Comparison of ENCODE assay signal across 1 cellular context in the genomic region with DNA sequence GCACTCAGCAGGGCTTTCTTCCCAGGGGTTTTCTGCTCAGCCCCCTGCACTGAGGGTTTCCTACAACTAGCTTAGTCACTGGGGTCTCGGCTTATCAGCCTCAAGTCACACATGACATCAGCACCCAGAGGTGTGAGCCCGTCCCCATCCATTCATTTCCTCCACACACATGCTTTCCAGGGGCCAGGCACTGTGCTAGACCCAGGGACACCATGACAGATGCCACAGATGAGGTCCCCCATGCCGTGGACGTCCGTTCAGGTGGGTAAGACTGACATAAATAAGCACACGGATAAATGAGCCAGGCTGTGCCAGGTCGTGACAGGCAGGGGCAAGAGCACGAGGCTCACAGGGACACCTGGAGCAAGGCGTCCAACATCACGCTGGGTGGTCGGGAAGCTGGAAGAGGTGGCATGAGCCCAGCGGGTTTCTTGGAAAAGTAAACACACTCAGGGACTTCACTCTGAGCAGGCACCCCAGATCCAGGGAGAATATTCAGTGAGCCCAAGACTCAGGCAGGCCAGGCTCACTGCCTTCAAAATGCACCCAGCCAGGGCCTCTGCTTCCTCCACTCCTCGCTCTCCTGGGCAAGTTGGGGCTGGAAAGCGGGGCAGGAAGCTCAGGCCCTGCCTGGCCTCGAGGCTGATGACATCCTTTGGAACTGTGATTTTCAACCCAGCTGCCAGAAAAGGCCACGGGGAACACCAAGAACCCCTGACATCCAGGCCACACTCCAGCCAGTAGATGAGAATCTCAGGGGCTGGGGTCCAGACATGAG.
TF ChIP-seq lines count a peak whose summit lies in the region.

No MANE protein-coding gene starts in this region.

TF ChIP-seq in WTC11, 78 proteins besides CTCF, POLR2A, EP300 and RAD21 (continued from another document):
- TF ChIP-seq, protein P1, sequence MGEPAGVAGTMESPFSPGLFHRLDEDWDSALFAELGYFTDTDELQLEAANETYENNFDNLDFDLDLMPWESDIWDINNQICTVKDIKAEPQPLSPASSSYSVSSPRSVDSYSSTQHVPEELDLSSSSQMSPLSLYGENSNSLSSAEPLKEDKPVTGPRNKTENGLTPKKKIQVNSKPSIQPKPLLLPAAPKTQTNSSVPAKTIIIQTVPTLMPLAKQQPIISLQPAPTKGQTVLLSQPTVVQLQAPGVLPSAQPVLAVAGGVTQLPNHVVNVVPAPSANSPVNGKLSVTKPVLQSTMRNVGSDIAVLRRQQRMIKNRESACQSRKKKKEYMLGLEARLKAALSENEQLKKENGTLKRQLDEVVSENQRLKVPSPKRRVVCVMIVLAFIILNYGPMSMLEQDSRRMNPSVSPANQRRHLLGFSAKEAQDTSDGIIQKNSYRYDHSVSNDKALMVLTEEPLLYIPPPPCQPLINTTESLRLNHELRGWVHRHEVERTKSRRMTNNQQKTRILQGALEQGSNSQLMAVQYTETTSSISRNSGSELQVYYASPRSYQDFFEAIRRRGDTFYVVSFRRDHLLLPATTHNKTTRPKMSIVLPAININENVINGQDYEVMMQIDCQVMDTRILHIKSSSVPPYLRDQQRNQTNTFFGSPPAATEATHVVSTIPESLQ (CRISPR knock-in tag; IDR thresholded peaks at IDR 0.05) = no peak
- TF ChIP-seq, protein P2, sequence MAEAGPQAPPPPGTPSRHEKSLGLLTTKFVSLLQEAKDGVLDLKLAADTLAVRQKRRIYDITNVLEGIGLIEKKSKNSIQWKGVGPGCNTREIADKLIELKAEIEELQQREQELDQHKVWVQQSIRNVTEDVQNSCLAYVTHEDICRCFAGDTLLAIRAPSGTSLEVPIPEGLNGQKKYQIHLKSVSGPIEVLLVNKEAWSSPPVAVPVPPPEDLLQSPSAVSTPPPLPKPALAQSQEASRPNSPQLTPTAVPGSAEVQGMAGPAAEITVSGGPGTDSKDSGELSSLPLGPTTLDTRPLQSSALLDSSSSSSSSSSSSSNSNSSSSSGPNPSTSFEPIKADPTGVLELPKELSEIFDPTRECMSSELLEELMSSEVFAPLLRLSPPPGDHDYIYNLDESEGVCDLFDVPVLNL (CRISPR knock-in tag; IDR thresholded peaks at IDR 0.05; ENCODE audit: borderline replicate concordance, low read depth) = no peak
TF ChIP-seq in WTC11: peak in this region for 0.
